ENCODE assay signal across 23 cellular contexts in genomic region chr11:67090717-67091116, GRCh38. TPM values are rescaled to one million over a fixed set of nuclear protein-coding genes. Genes with fewer than 3 reads are reported as not detected.
DNase-seq lines count a peak whose midpoint lies in the region; ATAC-seq, FAIRE-seq and TF ChIP-seq lines count a peak whose summit lies in the region.
"Had no signal": no experiment of that assay in that cellular context is flagged by ENCODE, and none has a peak within 500 bp of the region (broad histone marks: within the 10 kb centered on the region; RNA-seq: fewer than 3 reads in every experiment).

No MANE protein-coding gene starts in this region.

- no peaks in the 10 kb centered on the region for H3K9me3 Mint-ChIP-seq in stimulated activated naive CD8-positive, alpha-beta T cell treated with anti-CD3 and anti-CD28 coated beads, Interleukin-15, amount 100 ng/mL, for 72 hours
- H3K9me3 Mint-ChIP-seq: CD4-positive, CD25-positive, alpha-beta regulatory T cell; CD8-positive, alpha-beta T cell; H9 had no signal

- no peak overlapping the region for H3K23ac ChIP-seq in H1 (ENCODE audit: insufficient read length)
- no peak overlapping the region for H3K23ac ChIP-seq in trophoblast cell (ENCODE audit: low read length)

- no peaks in the 10 kb centered on the region for H3K4me1 Mint-ChIP-seq in stimulated activated naive CD8-positive, alpha-beta T cell treated with anti-CD3 and anti-CD28 coated beads, Interleukin-15, amount 100 ng/mL, for 72 hours
- H3K4me1 Mint-ChIP-seq: B cell; CD4-positive, CD25-positive, alpha-beta regulatory T cell had no signal

- H3K18ac ChIP-seq in H1 (ENCODE audit: extremely low read depth, low read length) = no peak overlapping the region
- no peak overlapping the region for H3K18ac ChIP-seq in trophoblast cell (ENCODE audit: low read length)

- TF ChIP-seq RAD21 in HepG2 (CRISPR knock-in tag; IDR thresholded peaks at IDR 0.05) (no peak), H1 (IDR thresholded peaks at IDR 0.05 in 1 of 2, conservative IDR thresholded peaks at IDR 0.05 in 1 of 2; ENCODE audit: low read depth in 2 of 2, low read length in 2 of 2) (no peak)

- H3K27ac ChIP-seq in HepG2 (ENCODE audit: extremely low read length, insufficient read depth, low read length) (no peak overlapping the region), right lobe of liver (no peak overlapping the region), H1 (ENCODE audit: low read depth, low read length) (no peak overlapping the region), trophoblast cell (ENCODE audit: low read depth, low read length) (no peak overlapping the region)
- H3K27ac ChIP-seq: 22Rv1, GM23248 had no signal

- TF ChIP-seq POLR2A in HepG2 (IDR thresholded peaks at IDR 0.05; ENCODE audit: insufficient read depth in 1 of 2, low read depth in 2 of 2, low read length in 2 of 2) (no peak), right lobe of liver (IDR thresholded peaks at IDR 0.05) (no peak), H1 (IDR thresholded peaks at IDR 0.05; ENCODE audit: control extremely low read depth in 1 of 2, low read depth in 2 of 2, low read length in 2 of 2) (no peak), GM12892 (IDR thresholded peaks at IDR 0.05; ENCODE audit: low read depth, low read length) (no peak)

- no TSS peak for BruUV-seq in HepG2 (replicated peaks; lab: Mats Ljungman, UMichigan)

- no peak for DNase-seq in HepG2 (ENCODE audit: low spot score)
- DNase-seq in right lobe of liver = no peak
- no peak for DNase-seq in H1 (ENCODE audit: low read depth in 1 of 2, low spot score in 2 of 2)
- DNase-seq in trophoblast cell = no peak
- DNase-seq in amniotic stem cell (lab: John Stamatoyannopoulos, UW) = no peak
- no peak for DNase-seq in stimulated activated naive CD8-positive, alpha-beta T cell treated with anti-CD3 and anti-CD28 coated beads, Interleukin-15, amount 100 ng/mL, for 72 hours
- no peak for DNase-seq in NCI-H1092 (lab: John Stamatoyannopoulos, UW)
- DNase-seq in GM12892 (ENCODE audit: insufficient read length) = no peak
- DNase-seq: C1 segment of cervical spinal cord; Caco-2; CD4-positive, CD25-positive, alpha-beta regulatory T cell; CD8-positive, alpha-beta T cell; DMS153; DND-41; GM23248; H9 had no signal

- no peak overlapping the region for H4K12ac ChIP-seq in trophoblast cell (ENCODE audit: low read depth, low read length)

- POLR2A ChIA-PET in HepG2 (lab: Yijun Ruan, JAX) = no interaction called here
- POLR2A ChIA-PET in H1 (lab: Charles Lee; ENCODE audit: partially characterized antibody) = interaction anchor here (0.6 to 1.4 kb wide), 2 partner anchors 11 to 38 kb away, joined by 3 to 4 read pairs; no protein-coding TSS in a partner anchor

- TF ChIP-seq CTCF in HepG2 (CRISPR knock-in tag; IDR thresholded peaks at IDR 0.05) (no peak), right lobe of liver (IDR thresholded peaks at IDR 0.05) (no peak), H1 (IDR thresholded peaks at IDR 0.05; ENCODE audit: control extremely low read depth in 1 of 3, insufficient read depth in 1 of 3, low read depth in 1 of 3, low read length in 3 of 3) (no peak)

- H2AK5ac ChIP-seq in H1 (ENCODE audit: low read depth, low read length) (no peak overlapping the region), trophoblast cell (ENCODE audit: low read length) (no peak overlapping the region)

- CTCF ChIA-PET in HepG2 (lab: Yijun Ruan, JAX; ENCODE audit: low intra/inter-chr PET ratio, low total read pairs) = no interaction called here
- CTCF ChIA-PET in H1 (lab: Charles Lee; ENCODE audit: partially characterized antibody) = interaction anchor here (0.6 to 1.7 kb wide), 2 partner anchors 10 to 26 kb away, joined by 3 to 8 read pairs; no protein-coding TSS in a partner anchor

- no peaks in the 10 kb centered on the region for H3K27me3 ChIP-seq in HepG2 (ENCODE audit: control insufficient read depth in 1 of 2, insufficient read depth in 2 of 2, low read length in 2 of 2)
- no peaks in the 10 kb centered on the region for H3K27me3 ChIP-seq in right lobe of liver
- H3K27me3 ChIP-seq in H1 (replicated peaks in 1 of 4; ENCODE audit: control insufficient read depth in 3 of 4, extremely low read depth in 1 of 4, insufficient read depth in 3 of 4, low read length in 3 of 4) = no peaks in the 10 kb centered on the region
- H3K27me3 ChIP-seq in trophoblast cell (ENCODE audit: insufficient read depth, low read length) = no peaks in the 10 kb centered on the region

- H3K4me2 ChIP-seq in HepG2 (ENCODE audit: low read depth, low read length) (no peak overlapping the region; the same call in 1 of the 2 replicates), H1 (ENCODE audit: insufficient read depth in 1 of 2, low read depth in 2 of 2, low read length in 2 of 2) (no peak overlapping the region), trophoblast cell (ENCODE audit: low read length) (no peak overlapping the region)

- WGBS in HepG2 (ENCODE audit: low lambda C conversion rate) = 90% methylated on average over 8 of the region's 8 CpGs
- 98% methylated on average over 3 of the region's 8 CpGs for WGBS in right lobe of liver (ENCODE audit: insufficient coverage, low coverage, low lambda C conversion rate, missing lambda C conversion rate)
- 93% methylated on average over 8 of the region's 8 CpGs; no CpG with 5 or more reads in 1 of the 2 experiments for WGBS in H1 (ENCODE audit: extremely low coverage in 1 of 2, insufficient coverage in 1 of 2, insufficient read length in 1 of 2, insufficient replicate concordance in 2 of 2, low coverage in 1 of 2, low lambda C conversion rate in 2 of 2, missing lambda C conversion rate in 1 of 2), 2 experiments
- WGBS in trophoblast cell (ENCODE audit: extremely low coverage, insufficient coverage, insufficient read length) = no CpG with 5 or more reads among the region's 8 CpGs

- intact Hi-C loops in HepG2 (cut with micrococcal nuclease; ENCODE audit: unreplicated experiment) = no loop called here
- intact Hi-C loops in right lobe of liver (cut with DNase I) = loop anchor here in 1 of 2 donors (10.0 kb wide), 1 partner anchor 64 kb away; no protein-coding TSS in a partner anchor

- no peak overlapping the region for H3K14ac ChIP-seq in H1 (ENCODE audit: insufficient read length)
- no peak overlapping the region for H3K14ac ChIP-seq in trophoblast cell (ENCODE audit: low read length)

- H2BK120ac ChIP-seq in H1 (replicated peaks; ENCODE audit: low read depth, low read length) (no peak overlapping the region), trophoblast cell (ENCODE audit: insufficient read depth, low read length, poor library complexity) (no peak overlapping the region)

- H3K27me3 Mint-ChIP-seq in stimulated activated naive CD8-positive, alpha-beta T cell treated with anti-CD3 and anti-CD28 coated beads, Interleukin-15, amount 100 ng/mL, for 72 hours = no peaks in the 10 kb centered on the region
- H3K27me3 Mint-ChIP-seq: B cell; CD4-positive, CD25-positive, alpha-beta regulatory T cell had no signal

- no peak overlapping the region for H4K91ac ChIP-seq in H1 (replicated peaks; ENCODE audit: insufficient read length, low read length)
- H4K91ac ChIP-seq in trophoblast cell (ENCODE audit: low read depth, low read length) = no peak overlapping the region

- H4K8ac ChIP-seq in H1 (ENCODE audit: extremely low read depth, insufficient read depth, low read length) (no peak overlapping the region), trophoblast cell (ENCODE audit: low read depth, low read length) (no peak overlapping the region)

- H2BK12ac ChIP-seq in H1 (ENCODE audit: low read depth, low read length) (peak overlapping the region; percentile 39; the same call in 1 of the 2 replicates), trophoblast cell (ENCODE audit: low read length) (no peak overlapping the region)

- no peak overlapping the region for H2AFZ ChIP-seq in HepG2 (ENCODE audit: low read length)
- no peak overlapping the region for H2AFZ ChIP-seq in H1 (ENCODE audit: low read length)
- no peak overlapping the region for H2AFZ ChIP-seq in trophoblast cell (ENCODE audit: insufficient read depth, low read length, poor library complexity)
- H2AFZ ChIP-seq: GM23248 had no signal

- H2BK20ac ChIP-seq in H1 (ENCODE audit: low read length) = 0 out of 2 replicates have a peak overlapping the region, but pooled peaks have one; percentile 18

- H4K20me1 ChIP-seq in HepG2 (ENCODE audit: insufficient read depth, low read length) (no peaks in the 10 kb centered on the region), H1 (replicated peaks in 1 of 2; ENCODE audit: control insufficient read depth in 1 of 2, insufficient read depth in 2 of 2, low read length in 2 of 2) (no peaks in the 10 kb centered on the region)

- no peak overlapping the region for H3K4ac ChIP-seq in H1 (replicated peaks; ENCODE audit: insufficient read length, low read depth, low read length)
- no peak overlapping the region for H3K4ac ChIP-seq in trophoblast cell (ENCODE audit: low read depth, low read length)

- H2BK15ac ChIP-seq in H1 (ENCODE audit: low read length) = no peak overlapping the region; the same call in 1 of the 2 replicates

- no peaks in the 10 kb centered on the region for H3K9me3 ChIP-seq in HepG2 (ENCODE audit: low read length)
- no peaks in the 10 kb centered on the region for H3K9me3 ChIP-seq in right lobe of liver
- no peaks in the 10 kb centered on the region for H3K9me3 ChIP-seq in H1 (ENCODE audit: insufficient read depth in 2 of 2, low read depth in 1 of 2, low read length in 1 of 2)
- H3K9me3 ChIP-seq in trophoblast cell (ENCODE audit: insufficient read depth, low read depth, low read length) = no peaks in the 10 kb centered on the region
- H3K9me3 ChIP-seq: Caco-2 had no signal

- no peak overlapping the region for H3K56ac ChIP-seq in H1 (replicated peaks; ENCODE audit: insufficient read length, low read depth, low read length)

- H3K4me3 ChIP-seq in HepG2 (replicated peaks in 1 of 3; ENCODE audit: insufficient read depth in 1 of 3, low read depth in 2 of 3, low read length in 3 of 3) (no peak overlapping the region), right lobe of liver (no peak overlapping the region), H1 (ENCODE audit: extremely low read depth in 1 of 4, insufficient read depth in 2 of 4, low read depth in 3 of 4, low read length in 4 of 4) (no peak overlapping the region), trophoblast cell (ENCODE audit: low read depth, low read length) (peak overlapping the region; percentile 46)
- H3K4me3 ChIP-seq: GM23248 had no signal

- no peaks in the 10 kb centered on the region for H3K79me1 ChIP-seq in H1 (ENCODE audit: low read depth, low read length)
- H3K79me1 ChIP-seq in trophoblast cell (ENCODE audit: low read length) = no peaks in the 10 kb centered on the region

- FAIRE-seq in HepG2 (lab: Jason Lieb, UNC) (no peak), H1 (lab: Jason Lieb, UNC) (no peak), GM12892 (lab: Jason Lieb, UNC) (no peak)
- FAIRE-seq: A204.1, G401.6, GM19239 had no signal

- no peaks in the 10 kb centered on the region for H3K23me2 ChIP-seq in H1 (ENCODE audit: low read depth, low read length)

- in situ Hi-C loops in HepG2 (cut with HindIII; ENCODE audit: extremely low pct_ligation_motif_present, low pct_unique_long_range_greater_than_20kb) = no loop called here

- no peak for ATAC-seq in HepG2
- ATAC-seq in right lobe of liver = no peak
- no peak for ATAC-seq in stimulated activated naive CD8-positive, alpha-beta T cell treated with anti-CD3 and anti-CD28 coated beads, Interleukin-15, amount 100 ng/mL, for 72 hours
- ATAC-seq: CD8-positive, alpha-beta T cell; HCT116 had no signal

- no peak overlapping the region for H4K5ac ChIP-seq in H1 (ENCODE audit: insufficient read length, low read depth, low read length)

- H3K27ac Mint-ChIP-seq in stimulated activated naive CD8-positive, alpha-beta T cell treated with anti-CD3 and anti-CD28 coated beads, Interleukin-15, amount 100 ng/mL, for 72 hours = no peak overlapping the region
- H3K27ac Mint-ChIP-seq: B cell; CD8-positive, alpha-beta T cell; H9 had no signal

- no peak overlapping the region for H2BK5ac ChIP-seq in H1 (ENCODE audit: low read depth, low read length)
- H2BK5ac ChIP-seq in trophoblast cell (ENCODE audit: low read depth, low read length, poor library complexity) = no peak overlapping the region

- H3K4me3 Mint-ChIP-seq in stimulated activated naive CD8-positive, alpha-beta T cell treated with anti-CD3 and anti-CD28 coated beads, Interleukin-15, amount 100 ng/mL, for 72 hours = no peak overlapping the region
- H3K4me3 Mint-ChIP-seq: B cell; CD4-positive, CD25-positive, alpha-beta regulatory T cell; CD8-positive, alpha-beta T cell; H9 had no signal

- H3K36me3 ChIP-seq in HepG2 (replicated peaks in 1 of 2; ENCODE audit: control insufficient read depth in 1 of 2, insufficient read depth in 2 of 2, low read length in 2 of 2) (no peaks in the 10 kb centered on the region), right lobe of liver (no peaks in the 10 kb centered on the region), H1 (ENCODE audit: control insufficient read depth in 2 of 4, insufficient read depth in 4 of 4, low read length in 3 of 4) (no peaks in the 10 kb centered on the region), trophoblast cell (ENCODE audit: control insufficient read depth in 1 of 2, insufficient read depth in 2 of 2, low read length in 2 of 2) (no peaks in the 10 kb centered on the region)

- H3K79me2 ChIP-seq in HepG2 (ENCODE audit: insufficient read depth, low read length) = no peaks in the 10 kb centered on the region
- no peaks in the 10 kb centered on the region for H3K79me2 ChIP-seq in H1 (ENCODE audit: control insufficient read depth in 1 of 2, insufficient read depth in 2 of 2, low read length in 2 of 2)
- H3K79me2 ChIP-seq in trophoblast cell (ENCODE audit: control insufficient read depth, insufficient read depth, low read length, poor library complexity) = no peaks in the 10 kb centered on the region

- H3K9ac ChIP-seq in HepG2 (ENCODE audit: insufficient read depth, low read depth, low read length) (no peak overlapping the region), H1 (replicated peaks in 1 of 4; ENCODE audit: extremely low read depth in 1 of 4, low read depth in 3 of 4, low read length in 3 of 4) (no peak overlapping the region), trophoblast cell (ENCODE audit: low read length) (no peak overlapping the region)
- H3K9ac ChIP-seq: GM23248 had no signal

- TF ChIP-seq EP300 in HepG2 (IDR thresholded peaks at IDR 0.05; ENCODE audit: low read depth in 2 of 2, low read length in 2 of 2) (no peak), HepG2 (CRISPR knock-in tag; IDR thresholded peaks at IDR 0.05; ENCODE audit: borderline replicate concordance) (no peak), H1 (IDR thresholded peaks at IDR 0.05; ENCODE audit: borderline replicate concordance in 1 of 2, low read depth in 2 of 2, low read length in 2 of 2) (no peak)

- H3K4me1 ChIP-seq in HepG2 (ENCODE audit: insufficient read depth, low read length) (peaks cover 9% of the 10 kb centered on the region), right lobe of liver (peaks cover 0 to 7% (median 0%) of the 10 kb centered on the region in 4 donors), H1 (replicated peaks in 1 of 4; ENCODE audit: control insufficient read depth in 3 of 4, insufficient read depth in 4 of 4, low read length in 3 of 4) (peaks cover 0 to 3% (median 1%) of the 10 kb centered on the region in 4 experiments; a peak in 2 of 7 replicates), trophoblast cell (ENCODE audit: control insufficient read depth in 1 of 2, insufficient read depth in 2 of 2, low read length in 2 of 2) (no peaks in the 10 kb centered on the region)
- H3K4me1 ChIP-seq: Caco-2 had no signal

RNA-seq across cellular contexts. Expression of gene KDM2A, which starts 28.3 kb away (rescaled TPM):
- total RNA-seq in HepG2 (2016; rRNA removed; fragmentation: Illumina TruSeq; extraction: Trizol) = 21.0 and 31.4 TPM in 2 replicates
- 7.4 and 8.4 TPM in 2 replicates for total RNA-seq in HepG2 (2016; cell fraction: cytosol; rRNA removed; fragmentation: Illumina TruSeq; extraction: Trizol; ENCODE audit: low read depth)
- total RNA-seq in HepG2 (2016; cell fraction: insoluble cytoplasmic fraction; rRNA removed; fragmentation: Illumina TruSeq; extraction: Trizol) = 17.7 and 29.6 TPM in 2 replicates
- total RNA-seq in HepG2 (2016; cell fraction: membrane; rRNA removed; fragmentation: Illumina TruSeq; extraction: Trizol) = 9.0 and 10.2 TPM in 2 replicates
- 45.9 and 47.8 TPM in 2 replicates for total RNA-seq in HepG2 (2016; cell fraction: nucleus; rRNA removed; fragmentation: Illumina TruSeq; extraction: Trizol)
- 31.3 and 37.3 TPM in 2 replicates for polyA plus RNA-seq in HepG2 (2011; rRNA removed)
- polyA plus RNA-seq in HepG2 (2011; cell fraction: cytosol; rRNA removed) = 18.3 and 18.5 TPM in 2 replicates
- polyA plus RNA-seq in HepG2 (2011; cell fraction: nucleus; rRNA removed) = 81.7 and 92.6 TPM in 2 replicates
- 21.6 and 22.9 TPM in 2 replicates for polyA plus RNA-seq in HepG2 (2012)
- 1.5 and 1.9 TPM in 2 replicates for polyA plus RNA-seq in HepG2 (2016; cell fraction: cytosol; fragmentation: Illumina TruSeq; extraction: Trizol; ENCODE audit: low read depth)
- polyA plus RNA-seq in HepG2 (2016; cell fraction: insoluble cytoplasmic fraction; fragmentation: Illumina TruSeq; extraction: Trizol; ENCODE audit: low read depth) = 14.9 and 18.8 TPM in 2 replicates
- polyA plus RNA-seq in HepG2 (2016; cell fraction: membrane; fragmentation: Illumina TruSeq; extraction: Trizol; ENCODE audit: low read depth) = 4.6 and 4.7 TPM in 2 replicates
- 60.3 and 65.7 TPM in 2 replicates for polyA plus RNA-seq in HepG2 (2016; cell fraction: nucleus; fragmentation: Illumina TruSeq; extraction: Trizol; ENCODE audit: insufficient read depth, low read depth)
- 64.9 and 123 TPM in 2 replicates for polyA minus RNA-seq in HepG2 (2011; rRNA and poly(A)+ RNA removed; ENCODE audit: low replicate concordance)
- polyA minus RNA-seq in HepG2 (2011; cell fraction: cytosol; rRNA and poly(A)+ RNA removed) = 23.3 and 29.3 TPM in 2 replicates
- polyA minus RNA-seq in HepG2 (2011; cell fraction: nucleus; rRNA and poly(A)+ RNA removed) = 81.8 and 91.5 TPM in 2 replicates
- total RNA-seq in right lobe of liver = 10 to 100 TPM; 23.8 to 37.1 (median 33.4) TPM
- total RNA-seq in H1 (2021; fragmentation: NEBNext Ultra II Directional; extraction: Animal tissue kit (Norgen Biotek cat#: 25700)) = 56.6 and 66.2 TPM in 2 replicates
- 55.4 and 62.0 TPM in 2 replicates for polyA plus RNA-seq in H1 (2011; rRNA removed)
- polyA plus RNA-seq in H1 (2011; cell fraction: cytosol; rRNA removed) = 45.5 TPM
- 136 TPM for polyA plus RNA-seq in H1 (2011; cell fraction: nucleus; rRNA removed)
- 40.5 to 48.7 TPM (median 46.0 TPM) in 4 replicates for polyA plus RNA-seq in H1 (2012, experiment 1 of 2)
- polyA plus RNA-seq in H1 (2012, experiment 2 of 2) = 22.4 TPM
- polyA plus RNA-seq in H1 (2013, experiment 1 of 2) = 40.0 TPM
- polyA plus RNA-seq in H1 (2013, experiment 2 of 2) = 35.7 TPM
- 95.4 and 97.5 TPM in 2 replicates for polyA minus RNA-seq in H1 (2011; rRNA and poly(A)+ RNA removed)
- 46.6 TPM for polyA minus RNA-seq in H1 (2011; cell fraction: cytosol; rRNA and poly(A)+ RNA removed)
- 75.4 TPM for polyA minus RNA-seq in H1 (2011; cell fraction: nucleus; rRNA and poly(A)+ RNA removed)
- polyA plus RNA-seq in trophoblast cell (2013) = 58.5 and 62.5 TPM in 2 replicates
- polyA plus RNA-seq in GM12892 (2012; ENCODE audit: missing spikeins) = 44.7 TPM

RNA-seq across cellular contexts. Expression of gene RHOD, which starts 34.1 kb away (rescaled TPM):
- total RNA-seq in HepG2 (2016; rRNA removed; fragmentation: Illumina TruSeq; extraction: Trizol) (0.27 and 0.29 TPM in 2 replicates), right lobe of liver (100 to 1,000 TPM in 1 of 6 experiments, 10 to 100 TPM in 5; 17.8 to 106 (median 47.3) TPM)
- total RNA-seq in HepG2 (2016; cell fraction: cytosol; rRNA removed; fragmentation: Illumina TruSeq; extraction: Trizol; ENCODE audit: low read depth) = 0.88 and 0.91 TPM in 2 replicates
- total RNA-seq in HepG2 (2016; cell fraction: insoluble cytoplasmic fraction; rRNA removed; fragmentation: Illumina TruSeq; extraction: Trizol) = 0.32 and 0.33 TPM in 2 replicates
- total RNA-seq in HepG2 (2016; cell fraction: membrane; rRNA removed; fragmentation: Illumina TruSeq; extraction: Trizol) = 0.76 and 0.93 TPM in 2 replicates
- total RNA-seq in HepG2 (2016; cell fraction: nucleus; rRNA removed; fragmentation: Illumina TruSeq; extraction: Trizol) = 0.34 TPM in 1 of 2 replicates, not detected in the other
- polyA plus RNA-seq in HepG2 (2011; rRNA removed) (0.98 and 1.7 TPM in 2 replicates), H1 (2011; rRNA removed) (17.6 and 23.7 TPM in 2 replicates)
- 2.1 and 3.1 TPM in 2 replicates for polyA plus RNA-seq in HepG2 (2011; cell fraction: cytosol; rRNA removed)
- 0.66 and 1.1 TPM in 2 replicates for polyA plus RNA-seq in HepG2 (2011; cell fraction: nucleus; rRNA removed)
- polyA plus RNA-seq in HepG2 (2012) = 0.47 and 1.2 TPM in 2 replicates
- 1.6 and 1.9 TPM in 2 replicates for polyA plus RNA-seq in HepG2 (2016; cell fraction: cytosol; fragmentation: Illumina TruSeq; extraction: Trizol; ENCODE audit: low read depth)
- 0.78 and 0.84 TPM in 2 replicates for polyA plus RNA-seq in HepG2 (2016; cell fraction: insoluble cytoplasmic fraction; fragmentation: Illumina TruSeq; extraction: Trizol; ENCODE audit: low read depth)
- 1.1 and 1.4 TPM in 2 replicates for polyA plus RNA-seq in HepG2 (2016; cell fraction: membrane; fragmentation: Illumina TruSeq; extraction: Trizol; ENCODE audit: low read depth)
- 0.71 TPM in 1 of 2 replicates, not detected in the other for polyA plus RNA-seq in HepG2 (2016; cell fraction: nucleus; fragmentation: Illumina TruSeq; extraction: Trizol; ENCODE audit: insufficient read depth, low read depth)
- 2.0 and 37.6 TPM in 2 replicates for polyA minus RNA-seq in HepG2 (2011; rRNA and poly(A)+ RNA removed; ENCODE audit: low replicate concordance)
- polyA minus RNA-seq in HepG2 (2011; cell fraction: cytosol; rRNA and poly(A)+ RNA removed) = 1.7 and 2.0 TPM in 2 replicates
- polyA minus RNA-seq in HepG2 (2011; cell fraction: nucleus; rRNA and poly(A)+ RNA removed) = 0.90 TPM in 1 of 2 replicates, not detected in the other
- total RNA-seq in H1 (2021; fragmentation: NEBNext Ultra II Directional; extraction: Animal tissue kit (Norgen Biotek cat#: 25700)) = 10.5 and 12.1 TPM in 2 replicates
- polyA plus RNA-seq in H1 (2011; cell fraction: cytosol; rRNA removed) = 19.2 TPM
- polyA plus RNA-seq in H1 (2011; cell fraction: nucleus; rRNA removed) = 14.9 TPM
- 5.0 to 14.1 TPM (median 11.5 TPM) in 4 replicates for polyA plus RNA-seq in H1 (2012, experiment 1 of 2)
- 9.3 TPM for polyA plus RNA-seq in H1 (2012, experiment 2 of 2)
- 9.9 TPM for polyA plus RNA-seq in H1 (2013, experiment 1 of 2)
- polyA plus RNA-seq in H1 (2013, experiment 2 of 2) = 10.5 TPM
- 3.1 and 3.4 TPM in 2 replicates for polyA minus RNA-seq in H1 (2011; rRNA and poly(A)+ RNA removed)
- polyA minus RNA-seq in H1 (2011; cell fraction: cytosol; rRNA and poly(A)+ RNA removed) = 5.1 TPM
- polyA minus RNA-seq in H1 (2011; cell fraction: nucleus; rRNA and poly(A)+ RNA removed) = 3.1 TPM
- polyA plus RNA-seq in trophoblast cell (2013) = 18.3 and 19.6 TPM in 2 replicates
- 1.2 TPM for polyA plus RNA-seq in GM12892 (2012; ENCODE audit: missing spikeins)
- total RNA-seq: CD4-positive, CD25-positive, alpha-beta regulatory T cell; H4 had no signal
